ENCODE assay signal across 30 cellular contexts in genomic region chr15:77665530-77666295, GRCh38. TPM values are rescaled to one million over a fixed set of nuclear protein-coding genes. Genes with fewer than 3 reads are reported as not detected.
"Had no signal": no experiment of that assay in that cellular context is flagged by ENCODE, and none has a peak within 500 bp of the region (broad histone marks: within the 10 kb centered on the region; RNA-seq: fewer than 3 reads in every experiment).

No MANE protein-coding gene starts in this region.

- H3K9me3 Mint-ChIP-seq: activated CD4-positive, alpha-beta memory T cell treated with anti-CD3 and anti-CD28 coated beads for 36 hours; activated CD4-positive, alpha-beta T cell treated with anti-CD3 and anti-CD28 coated beads, Interleukin-2, amount 10 ng/mL, durations not matched to agents 7 days and 5 days; activated naive CD4-positive, alpha-beta T cell treated with anti-CD3 and anti-CD28 coated beads, Interleukin-2, amount 50 U/mL, for 72 hours; activated naive CD8-positive, alpha-beta T cell treated with anti-CD3 and anti-CD28 coated beads, Interleukin-2, amount 50 U/mL, for 24 hours; activated T-cell treated with anti-CD3 and anti-CD28 coated beads, Interleukin-2, amount 50 U/mL, for 4 hours had no signal

- H3K27ac Mint-ChIP-seq: activated CD4-positive, alpha-beta memory T cell treated with anti-CD3 and anti-CD28 coated beads for 36 hours; activated CD4-positive, alpha-beta T cell treated with anti-CD3 and anti-CD28 coated beads, Interleukin-2, amount 10 ng/mL, durations not matched to agents 7 days and 5 days; activated naive CD4-positive, alpha-beta T cell treated with anti-CD3 and anti-CD28 coated beads, Interleukin-2, amount 50 U/mL, for 72 hours; activated naive CD8-positive, alpha-beta T cell treated with anti-CD3 and anti-CD28 coated beads, Interleukin-2, amount 50 U/mL, for 24 hours had no signal

- H3K9me2 ChIP-seq: SK-N-SH had no signal

- H3K9ac ChIP-seq: SK-N-SH had no signal

- H3K4me3 Mint-ChIP-seq: activated CD4-positive, alpha-beta memory T cell treated with anti-CD3 and anti-CD28 coated beads for 36 hours; activated CD4-positive, alpha-beta T cell treated with anti-CD3 and anti-CD28 coated beads, Interleukin-2, amount 10 ng/mL, durations not matched to agents 7 days and 5 days; activated naive CD8-positive, alpha-beta T cell treated with anti-CD3 and anti-CD28 coated beads, Interleukin-2, amount 50 U/mL, for 24 hours; activated T-cell treated with anti-CD3 and anti-CD28 coated beads, Interleukin-2, amount 50 U/mL, for 4 hours had no signal

- H3K4me3 ChIP-seq: breast epithelium, SJCRH30 had no signal

- H3K4me1 ChIP-seq: breast epithelium, SJCRH30 had no signal

- H3K36me3 Mint-ChIP-seq: activated CD4-positive, alpha-beta memory T cell treated with anti-CD3 and anti-CD28 coated beads for 36 hours; activated naive CD4-positive, alpha-beta T cell treated with anti-CD3 and anti-CD28 coated beads, Interleukin-2, amount 50 U/mL, for 72 hours had no signal

- H3K36me3 ChIP-seq: breast epithelium, SJCRH30 had no signal

- H3K9me3 ChIP-seq: breast epithelium, SJCRH30, SK-N-SH had no signal

- H3K4me1 Mint-ChIP-seq: activated CD4-positive, alpha-beta T cell treated with anti-CD3 and anti-CD28 coated beads, Interleukin-2, amount 10 ng/mL, durations not matched to agents 7 days and 5 days; activated naive CD8-positive, alpha-beta T cell treated with anti-CD3 and anti-CD28 coated beads, Interleukin-2, amount 50 U/mL, for 24 hours had no signal

- H3K4me2 ChIP-seq: SK-N-SH had no signal

- H3K27ac ChIP-seq: breast epithelium, SJCRH30, VCaP had no signal

- DNase-seq: activated CD4-positive, alpha-beta memory T cell treated with anti-CD3 and anti-CD28 coated beads for 36 hours; activated CD4-positive, alpha-beta T cell treated with anti-CD3 and anti-CD28 coated beads, Interleukin-2, amount 10 ng/mL, durations not matched to agents 7 days and 5 days; activated CD4-positive, CD25-positive, alpha-beta regulatory T cell; activated CD8-positive, alpha-beta memory T cell treated with anti-CD3 and anti-CD28 coated beads for 24 hours; activated effector memory CD4-positive, alpha-beta T cell treated with anti-CD3 and anti-CD28 coated beads, Interleukin-2, amount 50 U/mL, for 16 hours; activated naive CD4-positive, alpha-beta T cell treated with Interleukin-2 at 50 U/mL for 16 hours; activated naive CD8-positive, alpha-beta T cell treated with anti-CD3 and anti-CD28 coated beads, Interleukin-2, amount 50 U/mL, for 24 hours; activated T-cell treated with anti-CD3 and anti-CD28 coated beads, Interleukin-2, amount 50 U/mL, for 4 hours; amygdala; central memory CD4-positive, alpha-beta T cell; Karpas-422; MM.1S; NCI-H1105; NCI-H146; NCI-H187 treated with DMSO at 0.1 percent for 48 hours; NCI-H2171 treated with DMSO at 0.1 percent for 48 hours; NCI-H226; NCI-H526 treated with DMSO at 0.1 percent for 48 hours; NK-92 treated with Interleukin-12 subunit alpha and Interleukin-12 subunit beta, amount 100 ng/mL, for 24 hours; OCI-M1; RPMI8226; SJCRH30; SK-N-SH; T-helper 1 cell had no signal

- H3K27me3 ChIP-seq: SJCRH30 had no signal

- ATAC-seq: activated naive CD4-positive, alpha-beta T cell treated with anti-CD3 and anti-CD28 coated beads, Interleukin-2, amount 50 U/mL, for 72 hours; activated naive CD8-positive, alpha-beta T cell treated with anti-CD3 and anti-CD28 coated beads, Interleukin-2, amount 50 U/mL, for 24 hours; activated T-cell treated with anti-CD3 and anti-CD28 coated beads, Interleukin-2, amount 50 U/mL, for 4 hours; Panc1; Right ventricle myocardium inferior had no signal

RNA-seq across cellular contexts. Expression of gene LINGO1, which starts 33.0 kb away (rescaled TPM):
- total RNA-seq: activated CD4-positive, alpha-beta memory T cell treated with anti-CD3 and anti-CD28 coated beads for 36 hours; activated CD4-positive, alpha-beta T cell treated with anti-CD3 and anti-CD28 coated beads, Interleukin-2, amount 10 ng/mL, durations not matched to agents 7 days and 5 days; activated naive CD4-positive, alpha-beta T cell treated with anti-CD3 and anti-CD28 coated beads, Interleukin-2, amount 50 U/mL, for 72 hours; activated T-cell treated with anti-CD3 and anti-CD28 coated beads, Interleukin-2, amount 50 U/mL, for 4 hours; T-helper 2 cell treated with Interferon-gamma antibody and Interleukin-4, amounts not matched to agents 100 ng/mL and 5 ng/mL, for 36 hours had no signal
